17 cellular contexts compared by ENCODE assay signal in genomic region chr2:238670341-238670681, GRCh38.
"Had no signal": no experiment of that assay in that cellular context is flagged by ENCODE, and none has a peak within 500 bp of the region (broad histone marks: within the 10 kb centered on the region; RNA-seq: fewer than 3 reads in every experiment).

No MANE protein-coding gene starts in this region.

- H3K4me1 ChIP-seq: foreskin keratinocyte, pancreas, sigmoid colon had no signal

- H3K4me3 ChIP-seq: pancreas, sigmoid colon, SK-N-MC had no signal

- H3K36me3 ChIP-seq: pancreas, sigmoid colon had no signal

- H3K27ac ChIP-seq: foreskin keratinocyte, pancreas, sigmoid colon, SK-N-MC, VCaP had no signal

- H3K4me1 Mint-ChIP-seq: naive thymus-derived CD8-positive, alpha-beta T cell had no signal

- H3K9me3 ChIP-seq: pancreas had no signal

- H3K4me3 Mint-ChIP-seq: dendritic cell treated with granulocyte-macrophage colony-stimulating factor and Interleukin-4, amounts not matched to agents 40 ng/mL and 50 ng/mL, for 4 days; naive thymus-derived CD8-positive, alpha-beta T cell; stimulated activated naive CD8-positive, alpha-beta T cell treated with anti-CD3 and anti-CD28 coated beads, Interleukin-15, Interleukin-2, amounts not matched to agents 100 ng/mL and 50 ng/mL, for 24 hours; type B pancreatic cell had no signal

- DNase-seq: aorta; effector memory CD4-positive, alpha-beta T cell; glutamatergic neuron; kidney glomerular epithelial cell; mesenchymal stem cell; naive thymus-derived CD8-positive, alpha-beta T cell; pancreas; Right ventricle myocardium superior; sigmoid colon; stimulated activated CD4-positive, alpha-beta T cell treated with anti-CD3 and anti-CD28 coated beads, Interleukin-4, amount 100 ng/mL, for 24 hours; stimulated activated CD8-positive, alpha-beta memory T cell treated with anti-CD3 and anti-CD28 coated beads, Interleukin-4, amount 100 ng/mL, for 48 hours had no signal

- H3K27me3 ChIP-seq: pancreas, sigmoid colon had no signal

- ATAC-seq: foreskin keratinocyte; naive thymus-derived CD8-positive, alpha-beta T cell; pancreas had no signal

- H3K27ac Mint-ChIP-seq: dendritic cell treated with granulocyte-macrophage colony-stimulating factor and Interleukin-4, amounts not matched to agents 40 ng/mL and 50 ng/mL, for 4 days; stimulated activated naive CD8-positive, alpha-beta T cell treated with anti-CD3 and anti-CD28 coated beads, Interleukin-15, Interleukin-2, amounts not matched to agents 100 ng/mL and 50 ng/mL, for 24 hours; type B pancreatic cell had no signal

- H3K36me3 Mint-ChIP-seq: type B pancreatic cell had no signal
